In the genomic region with DNA sequence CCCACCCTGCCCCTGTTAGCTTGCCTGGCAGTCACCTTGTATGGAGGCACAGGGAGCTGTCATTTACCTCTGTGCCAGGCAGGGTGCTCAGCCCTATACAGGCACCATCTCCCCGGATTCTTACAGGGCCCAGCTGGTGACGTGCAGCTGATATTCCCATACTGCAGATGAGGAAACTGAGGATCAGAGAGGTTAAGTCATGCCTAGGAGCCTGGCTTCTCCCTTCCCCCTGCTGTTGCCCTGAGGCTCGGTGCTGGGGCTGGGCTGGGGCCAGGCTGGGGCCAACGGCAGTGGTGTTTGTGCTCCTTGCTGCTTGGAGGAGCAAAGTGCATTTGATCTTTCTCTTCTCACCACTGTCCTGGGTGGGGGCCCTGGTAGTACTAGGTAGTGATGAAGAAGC, we compare ENCODE assay signal across 1 cellular context.
TF ChIP-seq lines count a peak whose summit lies in the region.

No MANE protein-coding gene starts in this region.

TF ChIP-seq in HepG2, 621 proteins besides CTCF, POLR2A, EP300 and RAD21 (continued from another document and continues in another):
- TF ChIP-seq, protein P1, sequence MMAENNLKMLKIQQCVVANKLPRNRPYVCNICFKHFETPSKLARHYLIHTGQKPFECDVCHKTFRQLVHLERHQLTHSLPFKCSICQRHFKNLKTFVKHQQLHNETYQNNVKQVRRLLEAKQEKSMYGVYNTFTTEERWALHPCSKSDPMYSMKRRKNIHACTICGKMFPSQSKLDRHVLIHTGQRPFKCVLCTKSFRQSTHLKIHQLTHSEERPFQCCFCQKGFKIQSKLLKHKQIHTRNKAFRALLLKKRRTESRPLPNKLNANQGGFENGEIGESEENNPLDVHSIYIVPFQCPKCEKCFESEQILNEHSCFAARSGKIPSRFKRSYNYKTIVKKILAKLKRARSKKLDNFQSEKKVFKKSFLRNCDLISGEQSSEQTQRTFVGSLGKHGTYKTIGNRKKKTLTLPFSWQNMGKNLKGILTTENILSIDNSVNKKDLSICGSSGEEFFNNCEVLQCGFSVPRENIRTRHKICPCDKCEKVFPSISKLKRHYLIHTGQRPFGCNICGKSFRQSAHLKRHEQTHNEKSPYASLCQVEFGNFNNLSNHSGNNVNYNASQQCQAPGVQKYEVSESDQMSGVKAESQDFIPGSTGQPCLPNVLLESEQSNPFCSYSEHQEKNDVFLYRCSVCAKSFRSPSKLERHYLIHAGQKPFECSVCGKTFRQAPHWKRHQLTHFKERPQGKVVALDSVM (CRISPR knock-in tag; IDR thresholded peaks at IDR 0.05) = 0 out of 2 replicates have a peak, but pooled peaks have one; percentile 16
- 0 out of 2 replicates have a peak, but pooled peaks have one; percentile 27 for TF ChIP-seq HDAC2 (CRISPR knock-in tag; IDR thresholded peaks at IDR 0.05)
- TF ChIP-seq, protein P2, sequence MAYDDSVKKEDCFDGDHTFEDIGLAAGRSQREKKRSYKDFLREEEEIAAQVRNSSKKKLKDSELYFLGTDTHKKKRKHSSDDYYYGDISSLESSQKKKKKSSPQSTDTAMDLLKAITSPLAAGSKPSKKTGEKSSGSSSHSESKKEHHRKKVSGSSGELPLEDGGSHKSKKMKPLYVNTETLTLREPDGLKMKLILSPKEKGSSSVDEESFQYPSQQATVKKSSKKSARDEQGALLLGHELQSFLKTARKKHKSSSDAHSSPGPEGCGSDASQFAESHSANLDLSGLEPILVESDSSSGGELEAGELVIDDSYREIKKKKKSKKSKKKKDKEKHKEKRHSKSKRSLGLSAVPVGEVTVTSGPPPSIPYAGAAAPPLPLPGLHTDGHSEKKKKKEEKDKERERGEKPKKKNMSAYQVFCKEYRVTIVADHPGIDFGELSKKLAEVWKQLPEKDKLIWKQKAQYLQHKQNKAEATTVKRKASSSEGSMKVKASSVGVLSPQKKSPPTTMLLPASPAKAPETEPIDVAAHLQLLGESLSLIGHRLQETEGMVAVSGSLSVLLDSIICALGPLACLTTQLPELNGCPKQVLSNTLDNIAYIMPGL (CRISPR knock-in tag; IDR thresholded peaks at IDR 0.05; ENCODE audit: borderline replicate concordance in 1 of 2, low read depth in 1 of 2) = no peak
- no peak for TF ChIP-seq ZNF572 (CRISPR knock-in tag; IDR thresholded peaks at IDR 0.05)
- TF ChIP-seq, protein P3, sequence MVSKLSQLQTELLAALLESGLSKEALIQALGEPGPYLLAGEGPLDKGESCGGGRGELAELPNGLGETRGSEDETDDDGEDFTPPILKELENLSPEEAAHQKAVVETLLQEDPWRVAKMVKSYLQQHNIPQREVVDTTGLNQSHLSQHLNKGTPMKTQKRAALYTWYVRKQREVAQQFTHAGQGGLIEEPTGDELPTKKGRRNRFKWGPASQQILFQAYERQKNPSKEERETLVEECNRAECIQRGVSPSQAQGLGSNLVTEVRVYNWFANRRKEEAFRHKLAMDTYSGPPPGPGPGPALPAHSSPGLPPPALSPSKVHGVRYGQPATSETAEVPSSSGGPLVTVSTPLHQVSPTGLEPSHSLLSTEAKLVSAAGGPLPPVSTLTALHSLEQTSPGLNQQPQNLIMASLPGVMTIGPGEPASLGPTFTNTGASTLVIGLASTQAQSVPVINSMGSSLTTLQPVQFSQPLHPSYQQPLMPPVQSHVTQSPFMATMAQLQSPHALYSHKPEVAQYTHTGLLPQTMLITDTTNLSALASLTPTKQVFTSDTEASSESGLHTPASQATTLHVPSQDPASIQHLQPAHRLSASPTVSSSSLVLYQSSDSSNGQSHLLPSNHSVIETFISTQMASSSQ (IDR thresholded peaks at IDR 0.05; ENCODE audit: low read depth) = no peak
- TF ChIP-seq, protein P3 (CRISPR knock-in tag; IDR thresholded peaks at IDR 0.05; ENCODE audit: borderline replicate concordance) = no peak
- TF ChIP-seq, protein P4, sequence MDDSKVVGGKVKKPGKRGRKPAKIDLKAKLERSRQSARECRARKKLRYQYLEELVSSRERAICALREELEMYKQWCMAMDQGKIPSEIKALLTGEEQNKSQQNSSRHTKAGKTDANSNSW (CRISPR knock-in tag; IDR thresholded peaks at IDR 0.05; ENCODE audit: borderline replicate concordance) = no peak
- TF ChIP-seq ZNF34 (CRISPR knock-in tag; IDR thresholded peaks at IDR 0.05; ENCODE audit: borderline replicate concordance) = no peak
- TF ChIP-seq ZNF776 (CRISPR knock-in tag; IDR thresholded peaks at IDR 0.05) = no peak
- TF ChIP-seq, protein P5, sequence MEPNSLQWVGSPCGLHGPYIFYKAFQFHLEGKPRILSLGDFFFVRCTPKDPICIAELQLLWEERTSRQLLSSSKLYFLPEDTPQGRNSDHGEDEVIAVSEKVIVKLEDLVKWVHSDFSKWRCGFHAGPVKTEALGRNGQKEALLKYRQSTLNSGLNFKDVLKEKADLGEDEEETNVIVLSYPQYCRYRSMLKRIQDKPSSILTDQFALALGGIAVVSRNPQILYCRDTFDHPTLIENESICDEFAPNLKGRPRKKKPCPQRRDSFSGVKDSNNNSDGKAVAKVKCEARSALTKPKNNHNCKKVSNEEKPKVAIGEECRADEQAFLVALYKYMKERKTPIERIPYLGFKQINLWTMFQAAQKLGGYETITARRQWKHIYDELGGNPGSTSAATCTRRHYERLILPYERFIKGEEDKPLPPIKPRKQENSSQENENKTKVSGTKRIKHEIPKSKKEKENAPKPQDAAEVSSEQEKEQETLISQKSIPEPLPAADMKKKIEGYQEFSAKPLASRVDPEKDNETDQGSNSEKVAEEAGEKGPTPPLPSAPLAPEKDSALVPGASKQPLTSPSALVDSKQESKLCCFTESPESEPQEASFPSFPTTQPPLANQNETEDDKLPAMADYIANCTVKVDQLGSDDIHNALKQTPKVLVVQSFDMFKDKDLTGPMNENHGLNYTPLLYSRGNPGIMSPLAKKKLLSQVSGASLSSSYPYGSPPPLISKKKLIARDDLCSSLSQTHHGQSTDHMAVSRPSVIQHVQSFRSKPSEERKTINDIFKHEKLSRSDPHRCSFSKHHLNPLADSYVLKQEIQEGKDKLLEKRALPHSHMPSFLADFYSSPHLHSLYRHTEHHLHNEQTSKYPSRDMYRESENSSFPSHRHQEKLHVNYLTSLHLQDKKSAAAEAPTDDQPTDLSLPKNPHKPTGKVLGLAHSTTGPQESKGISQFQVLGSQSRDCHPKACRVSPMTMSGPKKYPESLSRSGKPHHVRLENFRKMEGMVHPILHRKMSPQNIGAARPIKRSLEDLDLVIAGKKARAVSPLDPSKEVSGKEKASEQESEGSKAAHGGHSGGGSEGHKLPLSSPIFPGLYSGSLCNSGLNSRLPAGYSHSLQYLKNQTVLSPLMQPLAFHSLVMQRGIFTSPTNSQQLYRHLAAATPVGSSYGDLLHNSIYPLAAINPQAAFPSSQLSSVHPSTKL (CRISPR knock-in tag; IDR thresholded peaks at IDR 0.05) = peak; percentile 21; the same call in 1 of the 2 replicates
- TF ChIP-seq REXO4 (CRISPR knock-in tag; IDR thresholded peaks at IDR 0.05; ENCODE audit: borderline replicate concordance) = no peak
- no peak for TF ChIP-seq KAT2B (IDR thresholded peaks at IDR 0.05; ENCODE audit: borderline replicate concordance, low read depth, low read length)
- TF ChIP-seq, protein P6, sequence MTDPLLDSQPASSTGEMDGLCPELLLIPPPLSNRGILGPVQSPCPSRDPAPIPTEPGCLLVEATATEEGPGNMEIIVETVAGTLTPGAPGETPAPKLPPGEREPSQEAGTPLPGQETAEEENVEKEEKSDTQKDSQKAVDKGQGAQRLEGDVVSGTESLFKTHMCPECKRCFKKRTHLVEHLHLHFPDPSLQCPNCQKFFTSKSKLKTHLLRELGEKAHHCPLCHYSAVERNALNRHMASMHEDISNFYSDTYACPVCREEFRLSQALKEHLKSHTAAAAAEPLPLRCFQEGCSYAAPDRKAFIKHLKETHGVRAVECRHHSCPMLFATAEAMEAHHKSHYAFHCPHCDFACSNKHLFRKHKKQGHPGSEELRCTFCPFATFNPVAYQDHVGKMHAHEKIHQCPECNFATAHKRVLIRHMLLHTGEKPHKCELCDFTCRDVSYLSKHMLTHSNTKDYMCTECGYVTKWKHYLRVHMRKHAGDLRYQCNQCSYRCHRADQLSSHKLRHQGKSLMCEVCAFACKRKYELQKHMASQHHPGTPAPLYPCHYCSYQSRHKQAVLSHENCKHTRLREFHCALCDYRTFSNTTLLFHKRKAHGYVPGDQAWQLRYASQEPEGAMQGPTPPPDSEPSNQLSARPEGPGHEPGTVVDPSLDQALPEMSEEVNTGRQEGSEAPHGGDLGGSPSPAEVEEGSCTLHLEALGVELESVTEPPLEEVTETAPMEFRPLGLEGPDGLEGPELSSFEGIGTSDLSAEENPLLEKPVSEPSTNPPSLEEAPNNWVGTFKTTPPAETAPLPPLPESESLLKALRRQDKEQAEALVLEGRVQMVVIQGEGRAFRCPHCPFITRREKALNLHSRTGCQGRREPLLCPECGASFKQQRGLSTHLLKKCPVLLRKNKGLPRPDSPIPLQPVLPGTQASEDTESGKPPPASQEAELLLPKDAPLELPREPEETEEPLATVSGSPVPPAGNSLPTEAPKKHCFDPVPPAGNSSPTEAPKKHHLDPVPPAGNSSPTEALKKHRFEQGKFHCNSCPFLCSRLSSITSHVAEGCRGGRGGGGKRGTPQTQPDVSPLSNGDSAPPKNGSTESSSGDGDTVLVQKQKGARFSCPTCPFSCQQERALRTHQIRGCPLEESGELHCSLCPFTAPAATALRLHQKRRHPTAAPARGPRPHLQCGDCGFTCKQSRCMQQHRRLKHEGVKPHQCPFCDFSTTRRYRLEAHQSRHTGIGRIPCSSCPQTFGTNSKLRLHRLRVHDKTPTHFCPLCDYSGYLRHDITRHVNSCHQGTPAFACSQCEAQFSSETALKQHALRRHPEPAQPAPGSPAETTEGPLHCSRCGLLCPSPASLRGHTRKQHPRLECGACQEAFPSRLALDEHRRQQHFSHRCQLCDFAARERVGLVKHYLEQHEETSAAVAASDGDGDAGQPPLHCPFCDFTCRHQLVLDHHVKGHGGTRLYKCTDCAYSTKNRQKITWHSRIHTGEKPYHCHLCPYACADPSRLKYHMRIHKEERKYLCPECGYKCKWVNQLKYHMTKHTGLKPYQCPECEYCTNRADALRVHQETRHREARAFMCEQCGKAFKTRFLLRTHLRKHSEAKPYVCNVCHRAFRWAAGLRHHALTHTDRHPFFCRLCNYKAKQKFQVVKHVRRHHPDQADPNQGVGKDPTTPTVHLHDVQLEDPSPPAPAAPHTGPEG (CRISPR knock-in tag; IDR thresholded peaks at IDR 0.05) = no peak
- TF ChIP-seq RBM22 (optimal IDR thresholded peaks at IDR 0.05; ENCODE audit: low read length) = no peak
- no peak for TF ChIP-seq SRSF1 (optimal IDR thresholded peaks at IDR 0.05; ENCODE audit: low read depth, low read length)
- TF ChIP-seq, protein P7, sequence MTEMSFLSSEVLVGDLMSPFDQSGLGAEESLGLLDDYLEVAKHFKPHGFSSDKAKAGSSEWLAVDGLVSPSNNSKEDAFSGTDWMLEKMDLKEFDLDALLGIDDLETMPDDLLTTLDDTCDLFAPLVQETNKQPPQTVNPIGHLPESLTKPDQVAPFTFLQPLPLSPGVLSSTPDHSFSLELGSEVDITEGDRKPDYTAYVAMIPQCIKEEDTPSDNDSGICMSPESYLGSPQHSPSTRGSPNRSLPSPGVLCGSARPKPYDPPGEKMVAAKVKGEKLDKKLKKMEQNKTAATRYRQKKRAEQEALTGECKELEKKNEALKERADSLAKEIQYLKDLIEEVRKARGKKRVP (CRISPR knock-in tag; IDR thresholded peaks at IDR 0.05) = no peak
- no peak for TF ChIP-seq ZFP41 (CRISPR knock-in tag; IDR thresholded peaks at IDR 0.05; ENCODE audit: borderline replicate concordance)
- TF ChIP-seq MZF1 (CRISPR knock-in tag; IDR thresholded peaks at IDR 0.05; ENCODE audit: borderline replicate concordance) = no peak
- TF ChIP-seq CHD4 (IDR thresholded peaks at IDR 0.05; ENCODE audit: borderline replicate concordance, low read length) = peak; percentile 81; the same call in 1 of the 2 replicates
- TF ChIP-seq, protein P8, sequence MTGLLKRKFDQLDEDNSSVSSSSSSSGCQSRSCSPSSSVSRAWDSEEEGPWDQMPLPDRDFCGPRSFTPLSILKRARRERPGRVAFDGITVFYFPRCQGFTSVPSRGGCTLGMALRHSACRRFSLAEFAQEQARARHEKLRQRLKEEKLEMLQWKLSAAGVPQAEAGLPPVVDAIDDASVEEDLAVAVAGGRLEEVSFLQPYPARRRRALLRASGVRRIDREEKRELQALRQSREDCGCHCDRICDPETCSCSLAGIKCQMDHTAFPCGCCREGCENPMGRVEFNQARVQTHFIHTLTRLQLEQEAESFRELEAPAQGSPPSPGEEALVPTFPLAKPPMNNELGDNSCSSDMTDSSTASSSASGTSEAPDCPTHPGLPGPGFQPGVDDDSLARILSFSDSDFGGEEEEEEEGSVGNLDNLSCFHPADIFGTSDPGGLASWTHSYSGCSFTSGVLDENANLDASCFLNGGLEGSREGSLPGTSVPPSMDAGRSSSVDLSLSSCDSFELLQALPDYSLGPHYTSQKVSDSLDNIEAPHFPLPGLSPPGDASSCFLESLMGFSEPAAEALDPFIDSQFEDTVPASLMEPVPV (CRISPR knock-in tag; IDR thresholded peaks at IDR 0.05) = no peak
- TF ChIP-seq, protein P9, sequence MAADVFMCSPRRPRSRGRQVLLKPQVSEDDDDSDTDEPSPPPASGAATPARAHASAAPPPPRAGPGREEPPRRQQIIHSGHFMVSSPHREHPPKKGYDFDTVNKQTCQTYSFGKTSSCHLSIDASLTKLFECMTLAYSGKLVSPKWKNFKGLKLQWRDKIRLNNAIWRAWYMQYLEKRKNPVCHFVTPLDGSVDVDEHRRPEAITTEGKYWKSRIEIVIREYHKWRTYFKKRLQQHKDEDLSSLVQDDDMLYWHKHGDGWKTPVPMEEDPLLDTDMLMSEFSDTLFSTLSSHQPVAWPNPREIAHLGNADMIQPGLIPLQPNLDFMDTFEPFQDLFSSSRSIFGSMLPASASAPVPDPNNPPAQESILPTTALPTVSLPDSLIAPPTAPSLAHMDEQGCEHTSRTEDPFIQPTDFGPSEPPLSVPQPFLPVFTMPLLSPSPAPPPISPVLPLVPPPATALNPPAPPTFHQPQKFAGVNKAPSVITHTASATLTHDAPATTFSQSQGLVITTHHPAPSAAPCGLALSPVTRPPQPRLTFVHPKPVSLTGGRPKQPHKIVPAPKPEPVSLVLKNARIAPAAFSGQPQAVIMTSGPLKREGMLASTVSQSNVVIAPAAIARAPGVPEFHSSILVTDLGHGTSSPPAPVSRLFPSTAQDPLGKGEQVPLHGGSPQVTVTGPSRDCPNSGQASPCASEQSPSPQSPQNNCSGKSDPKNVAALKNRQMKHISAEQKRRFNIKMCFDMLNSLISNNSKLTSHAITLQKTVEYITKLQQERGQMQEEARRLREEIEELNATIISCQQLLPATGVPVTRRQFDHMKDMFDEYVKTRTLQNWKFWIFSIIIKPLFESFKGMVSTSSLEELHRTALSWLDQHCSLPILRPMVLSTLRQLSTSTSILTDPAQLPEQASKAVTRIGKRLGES (CRISPR knock-in tag; IDR thresholded peaks at IDR 0.05; ENCODE audit: borderline replicate concordance) = no peak
- no peak for TF ChIP-seq HES4 (CRISPR knock-in tag; IDR thresholded peaks at IDR 0.05; ENCODE audit: borderline replicate concordance)
